29 cellular contexts compared by ENCODE assay signal in genomic region chr14:101039031-101039754, GRCh38.
"Had no signal": no experiment of that assay in that cellular context is flagged by ENCODE, and none has a peak within 500 bp of the region (broad histone marks: within the 10 kb centered on the region; RNA-seq: fewer than 3 reads in every experiment).

No MANE protein-coding gene starts in this region.

- H3K36me3 ChIP-seq: neutrophil, right lobe of liver, sigmoid colon, thoracic aorta, thyroid gland, upper lobe of left lung, vagina had no signal

- H3K27me3 Mint-ChIP-seq: progenitor cell of endocrine pancreas; stimulated activated memory B cell treated with anti-CD40 and anti-IgM and Interleukin-4, amounts not matched to agents 10 μg/mL and 1 μg/mL and 100 μg/mL, for 72 hours; stimulated activated naive CD8-positive, alpha-beta T cell treated with anti-CD3 and anti-CD28 coated beads, Interleukin-15, amount 100 ng/mL, for 72 hours had no signal

- H3K4me3 Mint-ChIP-seq: naive thymus-derived CD8-positive, alpha-beta T cell; natural killer cell treated with Interleukin-12 subunit alpha and Interleukin-12 subunit beta and Interleukin-15 and Interleukin-18, amount 100 ng/mL, for 72 hours; neural crest cell; stimulated activated memory B cell treated with anti-CD40 and anti-IgM and Interleukin-4, amounts not matched to agents 10 μg/mL and 1 μg/mL and 100 μg/mL, for 72 hours; stimulated activated naive CD8-positive, alpha-beta T cell treated with anti-CD3 and anti-CD28 coated beads, Interleukin-15, amount 100 ng/mL, for 72 hours had no signal

- H3K27ac Mint-ChIP-seq: naive B cell; naive thymus-derived CD8-positive, alpha-beta T cell; natural killer cell treated with Interleukin-12 subunit alpha and Interleukin-12 subunit beta and Interleukin-15 and Interleukin-18, amount 100 ng/mL, for 72 hours; progenitor cell of endocrine pancreas; stimulated activated memory B cell treated with anti-CD40 and anti-IgM and Interleukin-4, amounts not matched to agents 10 μg/mL and 1 μg/mL and 100 μg/mL, for 72 hours; stimulated activated naive CD8-positive, alpha-beta T cell treated with anti-CD3 and anti-CD28 coated beads, Interleukin-15, amount 100 ng/mL, for 72 hours had no signal

- H3K4me3 ChIP-seq: pancreas, psoas muscle, right lobe of liver, sigmoid colon, thoracic aorta, thyroid gland, tibial nerve, upper lobe of left lung, vagina had no signal

- H3K4me1 Mint-ChIP-seq: naive B cell; neural crest cell; stimulated activated memory B cell treated with anti-CD40 and anti-IgM and Interleukin-4, amounts not matched to agents 10 μg/mL and 1 μg/mL and 100 μg/mL, for 72 hours; stimulated activated naive CD8-positive, alpha-beta T cell treated with anti-CD3 and anti-CD28 coated beads, Interleukin-15, amount 100 ng/mL, for 72 hours had no signal

- H3K27ac ChIP-seq: neutrophil, pancreas, psoas muscle, right lobe of liver, sigmoid colon, thoracic aorta, thyroid gland, tibial nerve, upper lobe of left lung, vagina had no signal

- DNase-seq: naive B cell; nucleus accumbens; right cardiac atrium; small intestine; stimulated activated CD4-positive, alpha-beta T cell treated with anti-CD3 and anti-CD28 coated beads, Interleukin-12 subunit alpha, Interleukin-12 subunit beta, amount 100 ng/mL, for 4 hours; stimulated activated CD4-positive, alpha-beta T cell treated with anti-CD3 and anti-CD28 coated beads, Interleukin-1b, Interleukin-23, amount 100 ng/mL, for 48 hours; stimulated activated CD4-positive, alpha-beta T cell treated with anti-CD3 and anti-CD28 coated beads, Interleukin-4, amount 100 ng/mL, for 1 hour; stimulated activated CD4-positive, alpha-beta T cell treated with anti-CD3 and anti-CD28 coated beads, Interleukin-4, amount 100 ng/mL, for 4 hours; stimulated activated CD8-positive, alpha-beta memory T cell treated with anti-CD3 and anti-CD28 coated beads, Interleukin-4, amount 100 ng/mL, for 48 hours; stimulated activated naive CD4-positive, alpha-beta T cell; stimulated activated naive CD8-positive, alpha-beta T cell treated with anti-CD3 and anti-CD28 coated beads, Interleukin-15, amount 100 ng/mL, for 72 hours; stimulated activated naive CD8-positive, alpha-beta T cell treated with anti-CD3 and anti-CD28 coated beads, Interleukin-15, Interleukin-2, amounts not matched to agents 100 U/mL and 50 U/mL, for 24 hours; substantia nigra; thyroid gland; trophoblast cell; upper lobe of left lung had no signal

- H3K36me3 Mint-ChIP-seq: naive B cell; naive thymus-derived CD8-positive, alpha-beta T cell; natural killer cell treated with Interleukin-12 subunit alpha and Interleukin-12 subunit beta and Interleukin-15 and Interleukin-18, amount 100 ng/mL, for 72 hours; stimulated activated memory B cell treated with anti-CD40 and anti-IgM and Interleukin-4, amounts not matched to agents 10 μg/mL and 1 μg/mL and 100 μg/mL, for 72 hours had no signal

- H3K27me3 ChIP-seq: neutrophil, pancreas, right lobe of liver, sigmoid colon, thyroid gland, tibial nerve, upper lobe of left lung, vagina had no signal

- H3K9me3 Mint-ChIP-seq: naive thymus-derived CD8-positive, alpha-beta T cell; natural killer cell treated with Interleukin-12 subunit alpha and Interleukin-12 subunit beta and Interleukin-15 and Interleukin-18, amount 100 ng/mL, for 72 hours; stimulated activated memory B cell treated with anti-CD40 and anti-IgM and Interleukin-4, amounts not matched to agents 10 μg/mL and 1 μg/mL and 100 μg/mL, for 72 hours; stimulated activated naive CD8-positive, alpha-beta T cell treated with anti-CD3 and anti-CD28 coated beads, Interleukin-15, amount 100 ng/mL, for 72 hours had no signal

- H3K4me1 ChIP-seq: psoas muscle, right lobe of liver, sigmoid colon, thyroid gland, tibial nerve, upper lobe of left lung, vagina had no signal

- H3K9me3 ChIP-seq: neutrophil, pancreas, psoas muscle, right lobe of liver, sigmoid colon, thoracic aorta, thyroid gland, tibial nerve, upper lobe of left lung, vagina had no signal
